29 cellular contexts compared by ENCODE assay signal in genomic region chr1:71252900-71253299, GRCh38.
"Had no signal": no experiment of that assay in that cellular context is flagged by ENCODE, and none has a peak within 500 bp of the region (broad histone marks: within the 10 kb centered on the region; RNA-seq: fewer than 3 reads in every experiment).

No MANE protein-coding gene starts in this region.

- H3K36me3 ChIP-seq: esophagus muscularis mucosa, gastroesophageal sphincter, heart left ventricle, neutrophil, pancreas, stomach, thyroid gland, vagina had no signal

- H3K27me3 ChIP-seq: esophagus muscularis mucosa, foreskin keratinocyte, gastroesophageal sphincter, heart left ventricle, hepatocyte, neutrophil, pancreas, stomach, thyroid gland, vagina had no signal

- H3K4me3 Mint-ChIP-seq: dendritic cell treated with granulocyte-macrophage colony-stimulating factor and Interleukin-4, amounts not matched to agents 40 ng/mL and 50 ng/mL, for 4 days; endodermal cell; mesothelial cell of epicardium; naive B cell; natural killer cell treated with Interleukin-12 subunit alpha and Interleukin-12 subunit beta and Interleukin-15 and Interleukin-18, amount 100 ng/mL, for 72 hours; neural crest cell had no signal

- H3K79me2 ChIP-seq: hepatocyte had no signal

- H3K4me2 ChIP-seq: hepatocyte, smooth muscle cell had no signal

- H3K36me3 Mint-ChIP-seq: mesothelial cell of epicardium, naive B cell had no signal

- ATAC-seq: foreskin keratinocyte; gastroesophageal sphincter; heart left ventricle; left lobe of liver; mucosa of descending colon; natural killer cell treated with Interleukin-12 subunit alpha and Interleukin-12 subunit beta and Interleukin-15 and Interleukin-18, amount 100 ng/mL, for 72 hours; pancreas; sciatic nerve had no signal

- H3K27me3 Mint-ChIP-seq: dendritic cell treated with granulocyte-macrophage colony-stimulating factor and Interleukin-4, amounts not matched to agents 40 ng/mL and 50 ng/mL, for 4 days; naive B cell; natural killer cell treated with Interleukin-12 subunit alpha and Interleukin-12 subunit beta and Interleukin-15 and Interleukin-18, amount 100 ng/mL, for 72 hours had no signal

- DNase-seq: effector CD8-positive, alpha-beta T cell; endodermal cell; foreskin keratinocyte; heart left ventricle; kidney; mesenchymal stem cell; mucosa of descending colon; naive B cell; pancreas; stimulated activated CD4-positive, alpha-beta T cell treated with anti-CD3 and anti-CD28 coated beads, Interleukin-12 subunit alpha, Interleukin-12 subunit beta, amount 100 ng/mL, for 4 hours; stimulated activated CD4-positive, alpha-beta T cell treated with anti-CD3 and anti-CD28 coated beads, Interleukin-1b, Interleukin-23, amount 100 ng/mL, for 48 hours; stimulated activated CD4-positive, alpha-beta T cell treated with anti-CD3 and anti-CD28 coated beads, Interleukin-4, amount 100 ng/mL, for 1 hour; stimulated activated CD8-positive, alpha-beta memory T cell treated with anti-CD3 and anti-CD28 coated beads, Interleukin-4, amount 100 ng/mL, for 48 hours; stimulated activated naive CD4-positive, alpha-beta T cell treated with Interleukin-2 at 50 U/mL for 16 hours; stomach; thyroid gland; trophoblast cell had no signal

- H3K4me3 ChIP-seq: esophagus muscularis mucosa, gastroesophageal sphincter, heart left ventricle, hepatocyte, mucosa of descending colon, pancreas, smooth muscle cell, stomach, thyroid gland, vagina had no signal

- H3K4me1 Mint-ChIP-seq: mesothelial cell of epicardium, naive B cell, neural crest cell had no signal

- H3K27ac Mint-ChIP-seq: dendritic cell treated with granulocyte-macrophage colony-stimulating factor and Interleukin-4, amounts not matched to agents 40 ng/mL and 50 ng/mL, for 4 days; endodermal cell; mesothelial cell of epicardium; naive B cell; natural killer cell treated with Interleukin-12 subunit alpha and Interleukin-12 subunit beta and Interleukin-15 and Interleukin-18, amount 100 ng/mL, for 72 hours had no signal

- H3K9me3 Mint-ChIP-seq: endodermal cell, mesothelial cell of epicardium, neural crest cell had no signal

- FAIRE-seq: kidney, pancreas had no signal

- H3K4me1 ChIP-seq: esophagus muscularis mucosa, foreskin keratinocyte, gastroesophageal sphincter, heart left ventricle, pancreas, stomach, thyroid gland, vagina had no signal

- H2AFZ ChIP-seq: hepatocyte had no signal

- H3K27ac ChIP-seq: esophagus muscularis mucosa, foreskin keratinocyte, gastroesophageal sphincter, heart left ventricle, hepatocyte, neutrophil, pancreas, stomach, thyroid gland, vagina had no signal
